ENCODE assay signal across 8 cellular contexts in the genomic region with DNA sequence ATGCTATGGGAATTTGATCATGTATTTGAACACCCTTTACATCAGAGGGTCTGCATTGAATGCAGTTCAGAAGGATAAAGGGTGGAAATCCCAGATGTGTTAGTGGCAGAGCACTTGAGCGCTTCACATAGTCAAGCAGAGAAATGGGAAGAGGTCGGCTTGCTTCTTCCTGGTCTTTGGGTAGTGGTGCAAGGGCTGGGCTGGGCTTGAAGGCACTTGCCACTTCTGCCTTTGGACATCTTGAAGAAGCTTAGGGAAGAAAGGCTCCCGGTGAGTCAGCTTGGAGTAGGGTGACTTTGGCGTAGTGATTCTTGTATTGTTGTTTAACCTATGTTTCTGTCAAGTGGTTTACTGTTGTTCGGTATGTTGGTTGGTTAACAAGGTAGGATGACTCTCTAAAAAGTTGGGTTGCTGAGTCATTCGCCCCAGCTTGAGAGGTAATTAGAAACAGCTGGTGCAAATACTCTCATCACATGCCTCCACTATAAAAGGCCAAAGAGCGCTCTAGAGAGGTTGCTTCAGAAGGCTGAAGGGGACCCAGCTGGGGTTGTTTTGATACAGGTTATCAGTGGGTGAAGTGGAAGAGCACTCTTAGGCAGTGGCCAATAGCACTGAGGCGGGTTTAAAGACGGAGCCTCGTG. TPM values are rescaled to one million over a fixed set of nuclear protein-coding genes. Genes with fewer than 3 reads are reported as not detected.
DNase-seq lines count a peak whose midpoint lies in the region; ATAC-seq and TF ChIP-seq lines count a peak whose summit lies in the region.

No MANE protein-coding gene starts in this region.

- TSS peak; percentile 42 for BruUV-seq in HCT116 (replicated peaks; lab: Mats Ljungman, UMichigan)

- peaks cover 9% of the 10 kb centered on the region for H3K9me3 Mint-ChIP-seq in activated naive CD8-positive, alpha-beta T cell treated with anti-CD3 and anti-CD28 coated beads for 36 hours
- peaks cover 10% of the 10 kb centered on the region for H3K9me3 Mint-ChIP-seq in progenitor cell of endocrine pancreas (ENCODE audit: low read depth)

- H3K9me3 ChIP-seq in HCT116 (ENCODE audit: control insufficient read depth in 1 of 2, insufficient read depth in 1 of 2, low read depth in 1 of 2, low read length in 2 of 2) (no peaks in the 10 kb centered on the region), Loucy (ENCODE audit: insufficient read depth, low read depth, low read length) (no peaks in the 10 kb centered on the region), SJCRH30 (replicated peaks) (no peaks in the 10 kb centered on the region), heart right ventricle (peaks cover 0 to 7% (median 0%) of the 10 kb centered on the region in 11 donors)

- peak overlapping the region; percentile 90 for H3K4me3 Mint-ChIP-seq in activated naive CD8-positive, alpha-beta T cell treated with anti-CD3 and anti-CD28 coated beads for 36 hours
- peak overlapping the region; percentile 79 for H3K4me3 Mint-ChIP-seq in progenitor cell of endocrine pancreas (ENCODE audit: low read depth)

- H3K27me3 ChIP-seq in GM06990 (replicated peaks; ENCODE audit: control insufficient read depth, insufficient read depth, low read length) (no peaks in the 10 kb centered on the region), HCT116 (ENCODE audit: insufficient read depth, low read length) (no peaks in the 10 kb centered on the region), Loucy (ENCODE audit: insufficient read depth, low read length, poor library complexity, severe bottlenecking) (no peaks in the 10 kb centered on the region), SJCRH30 (no peaks in the 10 kb centered on the region), heart right ventricle (no peaks in the 10 kb centered on the region)

- peaks cover 58% of the 10 kb centered on the region for H3K79me2 ChIP-seq in HCT116 (ENCODE audit: insufficient read depth, low read length)
- peaks cover 58% of the 10 kb centered on the region for H3K79me2 ChIP-seq in Loucy (ENCODE audit: insufficient read depth, low read length)

- peak; percentile 1; the same call in 1 of the 2 replicates for ATAC-seq in HCT116
- ATAC-seq in heart right ventricle, result peak in 7 of 8 donors; percentile 9 to 50 (median 40)

- TF ChIP-seq RAD21 in HCT116 (IDR thresholded peaks at IDR 0.05; ENCODE audit: low read depth), result no peak

- H3K4me1 ChIP-seq in HCT116 (ENCODE audit: control insufficient read depth in 1 of 2, insufficient read depth in 2 of 2, low read length in 2 of 2) (peaks cover 10 to 21% of the 10 kb centered on the region in 2 experiments), Loucy (ENCODE audit: insufficient read depth, low read length, poor library complexity, severe bottlenecking) (peaks cover 46% of the 10 kb centered on the region), SJCRH30 (peaks cover 8% of the 10 kb centered on the region), heart right ventricle (peaks cover 7 to 79% (median 54%) of the 10 kb centered on the region in 9 donors)

- H3K9me2 ChIP-seq in HCT116 (ENCODE audit: insufficient read depth) (no peaks in the 10 kb centered on the region), Loucy (replicated peaks; ENCODE audit: low read depth, low read length) (no peaks in the 10 kb centered on the region)

- TF ChIP-seq CTCF in GM06990 (IDR thresholded peaks at IDR 0.05; ENCODE audit: insufficient read depth, low read length, poor library complexity, severe bottlenecking), result no peak
- TF ChIP-seq CTCF in HCT116 (IDR thresholded peaks at IDR 0.05 in 2 of 3, conservative IDR thresholded peaks at IDR 0.05 in 1 of 3; ENCODE audit: borderline replicate concordance in 1 of 3, insufficient read depth in 1 of 3, low read depth in 2 of 3, low read length in 2 of 3), result no peak
- no peak for TF ChIP-seq CTCF in Loucy (conservative IDR thresholded peaks at IDR 0.05; ENCODE audit: low read length)
- TF ChIP-seq CTCF in heart right ventricle (IDR thresholded peaks at IDR 0.05), result no peak
- TF ChIP-seq CTCF in progenitor cell of endocrine pancreas (IDR thresholded peaks at IDR 0.05; ENCODE audit: unreplicated experiment), result no peak

- H3K27ac Mint-ChIP-seq in activated naive CD8-positive, alpha-beta T cell treated with anti-CD3 and anti-CD28 coated beads for 36 hours, result peak overlapping the region; percentile 92
- H3K27ac Mint-ChIP-seq in progenitor cell of endocrine pancreas, result peak overlapping the region; percentile 95

- intact Hi-C loops in HCT116 (cut with micrococcal nuclease), result no loop called here
- intact Hi-C loops in heart right ventricle (cut with DNase I), result loop anchor here in 8 of 10 donors (5.0 to 10.0 kb wide), 8 partner anchors 37 to 223 kb away; no protein-coding TSS in a partner anchor

- H3K4me3 ChIP-seq in GM06990 (replicated peaks; ENCODE audit: low read depth, low read length) (peak overlapping the region; percentile 95), HCT116 (replicated peaks in 1 of 2; ENCODE audit: low read depth in 1 of 2, low read length in 2 of 2) (peak overlapping the region; percentile 60 to 89), Loucy (ENCODE audit: low read length, poor library complexity, severe bottlenecking) (peak overlapping the region; percentile 82), SJCRH30 (peak overlapping the region; percentile 85), heart right ventricle (peak overlapping the region; percentile 51 to 88 (median 79))

- H4K20me1 ChIP-seq in HCT116 (ENCODE audit: insufficient read depth) (peaks cover 3% of the 10 kb centered on the region; the same call in 1 of the 2 replicates), Loucy (ENCODE audit: insufficient read depth, low read length, poor library complexity, severe bottlenecking) (peaks cover 55% of the 10 kb centered on the region)

- no peak for TF ChIP-seq POLR2A in HCT116 (IDR thresholded peaks at IDR 0.05; ENCODE audit: borderline replicate concordance, extremely low read depth, insufficient read depth, insufficient read length)

- no peaks in the 10 kb centered on the region for H3K27me3 Mint-ChIP-seq in activated naive CD8-positive, alpha-beta T cell treated with anti-CD3 and anti-CD28 coated beads for 36 hours
- no peaks in the 10 kb centered on the region for H3K27me3 Mint-ChIP-seq in progenitor cell of endocrine pancreas

- 19 to 24% methylated on average over 10 of the region's 10 CpGs for WGBS in heart right ventricle, 2 donors

- peaks cover 51% of the 10 kb centered on the region for H3K4me1 Mint-ChIP-seq in activated naive CD8-positive, alpha-beta T cell treated with anti-CD3 and anti-CD28 coated beads for 36 hours
- peaks cover 48% of the 10 kb centered on the region for H3K4me1 Mint-ChIP-seq in progenitor cell of endocrine pancreas (ENCODE audit: low read depth)

- H3K36me3 ChIP-seq in GM06990 (ENCODE audit: control insufficient read depth, insufficient read depth, low read length), result no peaks in the 10 kb centered on the region
- H3K36me3 ChIP-seq in HCT116 (ENCODE audit: control insufficient read depth in 1 of 2, insufficient read depth in 2 of 2, low read length in 2 of 2), result no peaks in the 10 kb centered on the region; a peak in 1 of 4 replicates
- H3K36me3 ChIP-seq in Loucy (ENCODE audit: insufficient read depth, low read length), result no peaks in the 10 kb centered on the region
- no peaks in the 10 kb centered on the region for H3K36me3 ChIP-seq in SJCRH30
- no peaks in the 10 kb centered on the region for H3K36me3 ChIP-seq in heart right ventricle

- POLR2A ChIA-PET in HCT116 (lab: Charles Lee), result interaction anchor here (0.8 to 2.8 kb wide), 5 partner anchors 13 to 136 kb away, joined by 3 to 12 read pairs (median 3); no protein-coding TSS in a partner anchor

- CTCF ChIA-PET in HCT116 (lab: Charles Lee), result interaction anchor here (0.7 to 1.4 kb wide), 2 partner anchors 77 to 136 kb away, joined by 3 to 4 read pairs; no protein-coding TSS in a partner anchor

- no peaks in the 10 kb centered on the region for H3F3A ChIP-seq in Loucy (ENCODE audit: low read depth)

- H3K36me3 Mint-ChIP-seq in activated naive CD8-positive, alpha-beta T cell treated with anti-CD3 and anti-CD28 coated beads for 36 hours, result peaks cover 13% of the 10 kb centered on the region
- peaks cover 7% of the 10 kb centered on the region for H3K36me3 Mint-ChIP-seq in progenitor cell of endocrine pancreas (ENCODE audit: insufficient read depth)

- H2AFZ ChIP-seq in HCT116 (ENCODE audit: low read depth, low read length, poor library complexity, severe bottlenecking) (no peak overlapping the region), Loucy (ENCODE audit: low read length) (peak overlapping the region; percentile 87; the same call in 1 of the 2 replicates)

- H3K27ac ChIP-seq in HCT116 (ENCODE audit: low read depth, low read length), result 0 out of 2 replicates have a peak overlapping the region, but pooled peaks have one; percentile 19
- H3K27ac ChIP-seq in SJCRH30, result peak overlapping the region; percentile 83
- peak overlapping the region in 9 of 10 donors; percentile 86 to 99 (median 95) for H3K27ac ChIP-seq in heart right ventricle

- H3K9ac ChIP-seq in HCT116 (ENCODE audit: low read length) (peak overlapping the region; percentile 89), Loucy (ENCODE audit: low read depth, low read length, poor library complexity, severe bottlenecking) (peak overlapping the region; percentile 85)

- DNase-seq in GM06990 (ENCODE audit: extremely low read depth, insufficient read length) (peak; percentile 67), HCT116 (ENCODE audit: low read depth, low spot score) (peak; percentile 15), SJCRH30 (peak; percentile 31 to 66), heart right ventricle (peak; percentile 23 to 29), progenitor cell of endocrine pancreas (ENCODE audit: low spot score, unreplicated experiment) (no peak), T-helper 9 cell (no peak)
- DNase-seq in activated naive CD8-positive, alpha-beta T cell treated with anti-CD3 and anti-CD28 coated beads for 36 hours, result peak; percentile 38

- RAD21 ChIA-PET in HCT116 (lab: Charles Lee; ENCODE audit: low non-redundant PET in 1 of 2, low total read pairs in 2 of 2, uncharacterized antibody in 2 of 2, unreplicated experiment in 2 of 2), result no interaction called here

- H3K4me2 ChIP-seq in HCT116 (ENCODE audit: low read length), result peak overlapping the region; percentile 97
- peak overlapping the region; percentile 80 for H3K4me2 ChIP-seq in Loucy (ENCODE audit: low read depth, low read length, poor library complexity, severe bottlenecking)

TF ChIP-seq in HCT116, 20 proteins besides CTCF, POLR2A, EP300 and RAD21 (continues in another document):
- TF ChIP-seq SIN3A (IDR thresholded peaks at IDR 0.05; ENCODE audit: low read depth) (no peak), FOSL1 (IDR thresholded peaks at IDR 0.05; ENCODE audit: low read depth) (no peak), CBX3 (IDR thresholded peaks at IDR 0.05; ENCODE audit: low read depth) (no peak), JUND (IDR thresholded peaks at IDR 0.05) (no peak), ZNF274 (IDR thresholded peaks at IDR 0.05; ENCODE audit: low read depth, low read length) (no peak)

RNA-seq across cellular contexts. Expression of gene BACH1, which starts 1.3 kb away (rescaled TPM):
- total RNA-seq in HCT116 (2021; ENCODE audit: unreplicated experiment), result 28.4 TPM
- 5.9 and 6.8 TPM in 2 replicates for polyA plus RNA-seq in HCT116 (2012)
- total RNA-seq in SJCRH30 (2014; rRNA removed; shearing (Covaris generic)), result 62.3 and 91.1 TPM in 2 replicates
- 10 to 100 TPM; 21.8 to 23.2 TPM for total RNA-seq in activated naive CD8-positive, alpha-beta T cell treated with anti-CD3 and anti-CD28 coated beads for 36 hours
- 10 to 100 TPM; 29.4 to 78.7 (median 51.3) TPM for total RNA-seq in heart right ventricle
- 1 to 10 TPM; 2.7 to 9.2 TPM for polyA plus RNA-seq in heart right ventricle
- 83.2 and 95.5 TPM in 2 replicates for total RNA-seq in progenitor cell of endocrine pancreas

Comparison
In these comparisons a context has a peak if more than half of its experiments do, and no peak if none do; other contexts are left out.
1. DNase-seq: peak in GM06990 (single experiment), HCT116 (single experiment), SJCRH30 (2 of 2), activated naive CD8-positive, alpha-beta T cell treated with anti-CD3 and anti-CD28 coated beads for 36 hours (single experiment) and heart right ventricle (2 of 2); none in progenitor cell of endocrine pancreas (single experiment) and T-helper 9 cell (single experiment).
2. H3K27ac ChIP-seq: peak in every context shown above with its lines; median percentile 95 in heart right ventricle; 83 in SJCRH30; 19 in HCT116.
3. Peak in every context shown above with its lines, with median percentiles within 50 percentile points of each other: H3K4me3 ChIP-seq.